In genomic region chr3:127068111-127068810, GRCh38 we compare ENCODE assay signal across 1 cellular context.
TF ChIP-seq lines count a peak whose summit lies in the region.

No MANE protein-coding gene starts in this region.

TF ChIP-seq in WTC11, 78 proteins besides CTCF, POLR2A, EP300 and RAD21 (continued from another document):
- TF ChIP-seq ZBTB21 (CRISPR knock-in tag; IDR thresholded peaks at IDR 0.05; ENCODE audit: borderline replicate concordance) = no peak
- TF ChIP-seq HMGXB4 (CRISPR knock-in tag; IDR thresholded peaks at IDR 0.05) = no peak
- TF ChIP-seq CBFB (CRISPR knock-in tag; IDR thresholded peaks at IDR 0.05; ENCODE audit: low read depth) = no peak
- TF ChIP-seq ATF3 (CRISPR knock-in tag; conservative IDR thresholded peaks at IDR 0.05) = no peak
- TF ChIP-seq ELF4 (CRISPR knock-in tag; IDR thresholded peaks at IDR 0.05; ENCODE audit: low read depth) = no peak
- TF ChIP-seq SMAD4 (CRISPR knock-in tag; IDR thresholded peaks at IDR 0.05) = no peak
- no peak for TF ChIP-seq ATF1 (CRISPR knock-in tag; IDR thresholded peaks at IDR 0.05)
- TF ChIP-seq JAZF1 (CRISPR knock-in tag; IDR thresholded peaks at IDR 0.05) = no peak
- no peak for TF ChIP-seq NR2C2 (CRISPR knock-in tag; IDR thresholded peaks at IDR 0.05)
- TF ChIP-seq ZNF317 (CRISPR knock-in tag; IDR thresholded peaks at IDR 0.05; ENCODE audit: borderline replicate concordance, low read depth) = no peak
